ENCODE assay signal across 12 cellular contexts in genomic region chr6:64294034-64294433, GRCh38.
DNase-seq lines count a peak whose midpoint lies in the region; ATAC-seq, FAIRE-seq and TF ChIP-seq lines count a peak whose summit lies in the region.
"Had no signal": no experiment of that assay in that cellular context is flagged by ENCODE, and none has a peak within 500 bp of the region (broad histone marks: within the 10 kb centered on the region; RNA-seq: fewer than 3 reads in every experiment).

No MANE protein-coding gene starts in this region.

- ATAC-seq in HG02981 (IDR thresholded peaks at IDR 0.05; ENCODE audit: unreplicated experiment), result no peak
- ATAC-seq: A549, HCT116 had no signal

- no peaks in the 10 kb centered on the region for H3K36me3 ChIP-seq in bronchial epithelial cell (ENCODE audit: control insufficient read depth, insufficient read depth, low read length)
- H3K36me3 ChIP-seq in WERI-Rb-1, result no peaks in the 10 kb centered on the region
- H3K36me3 ChIP-seq: BE2C had no signal

- TF ChIP-seq CTCF in bronchial epithelial cell (IDR thresholded peaks at IDR 0.05; ENCODE audit: insufficient read depth, low read length, severe bottlenecking) (no peak), fibroblast of pulmonary artery (IDR thresholded peaks at IDR 0.05; ENCODE audit: low read length, missing control alignments) (no peak), WERI-Rb-1 (IDR thresholded peaks at IDR 0.05; ENCODE audit: low read depth, low read length) (no peak)

- no peak overlapping the region for H3K4me3 ChIP-seq in bronchial epithelial cell (ENCODE audit: low read depth, low read length)
- no peak overlapping the region for H3K4me3 ChIP-seq in fibroblast of pulmonary artery (replicated peaks; ENCODE audit: low read depth, low read length)
- no peak overlapping the region for H3K4me3 ChIP-seq in WERI-Rb-1 (ENCODE audit: low read depth, low read length)
- H3K4me3 ChIP-seq: A549 had no signal

- no peaks in the 10 kb centered on the region for H3K27me3 ChIP-seq in bronchial epithelial cell (ENCODE audit: control insufficient read depth, insufficient read depth, low read length)
- H3K27me3 ChIP-seq in WERI-Rb-1 (ENCODE audit: insufficient read depth, low read depth, severe bottlenecking), result no peaks in the 10 kb centered on the region
- H3K27me3 ChIP-seq: BE2C had no signal

- H3K9me3 ChIP-seq in WERI-Rb-1 (ENCODE audit: severe bottlenecking), result no peaks in the 10 kb centered on the region
- H3K9me3 ChIP-seq: A549, BE2C had no signal

- DNase-seq in M059J (ENCODE audit: low read depth), result peak; percentile 69
- peak; percentile 4 for DNase-seq in bronchial epithelial cell (ENCODE audit: low read depth)
- peak; percentile 11 for DNase-seq in fibroblast of pulmonary artery (ENCODE audit: low read depth)
- DNase-seq in DMS 273 (lab: John Stamatoyannopoulos, UW; ENCODE audit: unreplicated experiment), result no peak
- DNase-seq in WERI-Rb-1, result no peak
- no peak for DNase-seq in foreskin melanocyte
- DNase-seq: BE2C; CD4-positive, alpha-beta memory T cell had no signal

- no peak for FAIRE-seq in bronchial epithelial cell (lab: Jason Lieb, UNC)
- FAIRE-seq: A549 had no signal

- no peak overlapping the region for H3K27ac ChIP-seq in WERI-Rb-1
- H3K27ac ChIP-seq: A549, C4-2B had no signal

Comparison
In these comparisons a context has a peak if more than half of its experiments do, and no peak if none do; other contexts are left out.
1. DNase-seq: peak in M059J (single experiment), bronchial epithelial cell (single experiment) and fibroblast of pulmonary artery (single experiment); none in DMS 273 (single experiment), WERI-Rb-1 (single experiment) and foreskin melanocyte (single experiment).